ENCODE assay signal across 27 cellular contexts in genomic region chr9:19615036-19615435, GRCh38.
"Had no signal": no experiment of that assay in that cellular context is flagged by ENCODE, and none has a peak within 500 bp of the region (broad histone marks: within the 10 kb centered on the region; RNA-seq: fewer than 3 reads in every experiment).

No MANE protein-coding gene starts in this region.

- H3K36me3 ChIP-seq: gastrocnemius medialis, heart right ventricle, left ventricle myocardium inferior, neural progenitor cell, right lobe of liver, spleen had no signal

- H3K9me3 Mint-ChIP-seq: natural killer cell treated with Interleukin-12 subunit alpha and Interleukin-12 subunit beta and Interleukin-15 and Interleukin-18, amount 100 ng/mL, for 72 hours; neural progenitor cell; stimulated activated memory B cell treated with anti-CD40 and anti-IgM and Interleukin-4, amounts not matched to agents 10 μg/mL and 1 μg/mL and 100 μg/mL, for 72 hours; stimulated activated naive CD8-positive, alpha-beta T cell treated with anti-CD3 and anti-CD28 coated beads, Interleukin-15, Interleukin-2, amounts not matched to agents 100 ng/mL and 50 ng/mL, for 24 hours had no signal

- DNase-seq: cerebellar nuclear complex; effector memory CD4-positive, alpha-beta T cell; gastrocnemius medialis; heart right ventricle; immature natural killer cell; left cardiac atrium; left ventricle myocardium inferior; mesenchymal stem cell; midbrain; nucleus accumbens; psoas muscle; retina; right lobe of liver; spleen; stimulated activated CD4-positive, alpha-beta T cell treated with anti-CD3 and anti-CD28 coated beads, Interleukin-15, amount 100 ng/mL, for 24 hours; stimulated activated CD4-positive, alpha-beta T cell treated with anti-CD3 and anti-CD28 coated beads, Interleukin-1b, Interleukin-23, amount 100 ng/mL, for 48 hours; stimulated activated CD4-positive, alpha-beta T cell treated with anti-CD3 and anti-CD28 coated beads, Interleukin-4, amount 100 ng/mL, for 24 hours; trophoblast cell had no signal

- H3K27me3 ChIP-seq: gastrocnemius medialis, neural progenitor cell, right lobe of liver, spleen had no signal

- H3K4me1 Mint-ChIP-seq: immature natural killer cell; neural progenitor cell; stimulated activated memory B cell treated with anti-CD40 and anti-IgM and Interleukin-4, amounts not matched to agents 10 μg/mL and 1 μg/mL and 100 μg/mL, for 72 hours had no signal

- H3K36me3 Mint-ChIP-seq: immature natural killer cell; natural killer cell treated with Interleukin-12 subunit alpha and Interleukin-12 subunit beta and Interleukin-15 and Interleukin-18, amount 100 ng/mL, for 72 hours; neural progenitor cell; stimulated activated memory B cell treated with anti-CD40 and anti-IgM and Interleukin-4, amounts not matched to agents 10 μg/mL and 1 μg/mL and 100 μg/mL, for 72 hours had no signal

- H3K27ac ChIP-seq: coronary artery, gastrocnemius medialis, heart right ventricle, left ventricle myocardium inferior, neural progenitor cell, parathyroid adenoma, psoas muscle, right lobe of liver, spleen had no signal

- FAIRE-seq: endometrium, keratinocyte had no signal

- H3K9me3 ChIP-seq: gastrocnemius medialis, heart right ventricle, left ventricle myocardium inferior, psoas muscle, right lobe of liver, spleen had no signal

- H3K4me1 ChIP-seq: gastrocnemius medialis, heart right ventricle, left ventricle myocardium inferior, neural progenitor cell, parathyroid adenoma, psoas muscle, right lobe of liver, spleen had no signal

- H3K4me3 Mint-ChIP-seq: immature natural killer cell; natural killer cell treated with Interleukin-12 subunit alpha and Interleukin-12 subunit beta and Interleukin-15 and Interleukin-18, amount 100 ng/mL, for 72 hours; neural progenitor cell; stimulated activated memory B cell treated with anti-CD40 and anti-IgM and Interleukin-4, amounts not matched to agents 10 μg/mL and 1 μg/mL and 100 μg/mL, for 72 hours; stimulated activated naive CD8-positive, alpha-beta T cell treated with anti-CD3 and anti-CD28 coated beads, Interleukin-15, Interleukin-2, amounts not matched to agents 100 ng/mL and 50 ng/mL, for 24 hours had no signal

- H3K27ac Mint-ChIP-seq: immature natural killer cell; natural killer cell treated with Interleukin-12 subunit alpha and Interleukin-12 subunit beta and Interleukin-15 and Interleukin-18, amount 100 ng/mL, for 72 hours; neural progenitor cell; stimulated activated memory B cell treated with anti-CD40 and anti-IgM and Interleukin-4, amounts not matched to agents 10 μg/mL and 1 μg/mL and 100 μg/mL, for 72 hours; stimulated activated naive CD8-positive, alpha-beta T cell treated with anti-CD3 and anti-CD28 coated beads, Interleukin-15, Interleukin-2, amounts not matched to agents 100 ng/mL and 50 ng/mL, for 24 hours had no signal

- H3K4me3 ChIP-seq: coronary artery, gastrocnemius medialis, heart right ventricle, left ventricle myocardium inferior, lung, neural progenitor cell, psoas muscle, right lobe of liver, spleen had no signal
